ENCODE assay signal across 1 cellular context in the genomic region with DNA sequence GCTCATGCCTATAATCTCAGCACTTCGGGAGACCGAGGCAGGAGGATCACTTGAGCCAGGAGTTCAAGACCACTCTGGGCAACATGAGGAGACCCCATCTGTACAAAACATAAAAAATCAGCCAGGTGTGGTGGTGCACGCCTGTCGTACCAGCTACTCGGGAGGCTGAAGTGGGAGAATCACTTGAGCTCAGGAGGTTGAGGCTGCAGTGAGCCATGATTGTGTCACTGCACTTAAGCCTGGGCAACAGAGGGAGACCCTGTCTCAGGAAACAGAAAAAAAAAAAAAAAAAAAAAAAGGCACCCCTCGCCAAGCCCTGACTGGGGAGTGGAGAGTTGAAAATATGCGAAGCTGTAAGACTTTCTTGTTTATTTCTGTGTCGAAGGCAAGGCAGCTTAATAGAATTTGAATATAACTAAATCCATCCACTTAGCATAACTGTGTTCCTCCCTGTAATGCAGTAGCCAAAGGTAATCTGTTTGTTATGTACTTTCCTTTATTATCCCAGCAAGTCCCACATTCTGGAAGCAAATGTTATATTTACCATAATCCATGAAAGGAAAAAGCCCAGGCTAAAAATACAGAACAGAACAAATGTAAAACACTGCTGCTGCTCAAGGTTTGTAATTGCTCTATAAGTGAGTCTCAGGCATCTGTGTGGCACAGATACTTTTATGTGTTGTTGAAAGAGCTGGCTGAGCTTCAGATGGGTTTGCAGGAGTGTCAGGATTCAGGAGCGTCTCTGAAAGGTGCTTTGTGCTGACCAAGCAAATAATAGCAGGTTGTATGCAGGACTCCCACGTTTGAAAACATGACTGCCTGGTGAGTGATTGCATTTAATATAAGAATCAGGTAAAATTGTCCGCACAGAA.
TF ChIP-seq lines count a peak whose summit lies in the region.

No MANE protein-coding gene starts in this region.

TF ChIP-seq in H1, 55 proteins besides CTCF, POLR2A, EP300 and RAD21:
- TF ChIP-seq KDM1A (IDR thresholded peaks at IDR 0.05; ENCODE audit: borderline replicate concordance, low read length) (peak; percentile 85; the same call in 1 of the 2 replicates), RNF2 (IDR thresholded peaks at IDR 0.05; ENCODE audit: borderline replicate concordance, low read depth, low read length, missing control alignments, poor library complexity, severe bottlenecking) (no peak), MAFK (IDR thresholded peaks at IDR 0.05; ENCODE audit: low read depth, low read length) (peak; percentile 98)
